In the genomic region with DNA sequence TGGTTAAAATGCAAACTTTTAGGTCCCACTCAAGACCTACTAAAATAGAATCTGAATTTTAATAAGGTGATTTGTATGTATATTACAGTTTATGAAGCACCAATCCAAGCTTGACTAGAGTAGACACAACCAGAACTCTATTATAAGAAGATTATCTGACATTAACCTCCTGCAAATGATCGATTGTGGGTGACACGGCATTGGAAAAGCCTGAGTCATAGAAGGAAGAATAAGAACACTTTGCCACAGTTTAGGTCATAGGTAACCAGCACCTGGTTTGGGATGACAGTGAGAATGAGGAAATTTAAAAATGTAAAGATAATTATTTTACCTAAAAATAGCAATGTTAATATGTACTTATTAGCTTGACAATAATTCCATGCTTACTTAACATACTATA, we compare ENCODE assay signal across 21 cellular contexts. TPM values are rescaled to one million over a fixed set of nuclear protein-coding genes. Genes with fewer than 3 reads are reported as not detected.
"Had no signal": no experiment of that assay in that cellular context is flagged by ENCODE, and none has a peak within 500 bp of the region (broad histone marks: within the 10 kb centered on the region; RNA-seq: fewer than 3 reads in every experiment).

No MANE protein-coding gene starts in this region.

- ATAC-seq: activated CD4-positive, CD25-positive, alpha-beta regulatory T cell treated with anti-CD3 and anti-CD28 coated beads, Interleukin-2, amount 50 U/mL, for 24 hours; activated CD8-positive, alpha-beta T cell treated with anti-CD3 and anti-CD28 coated beads for 36 hours; body of pancreas; Right ventricle myocardium inferior; SK-N-SH treated with all-trans-retinoic acid at 6 μM for 48 hours had no signal

- H3K4me3 ChIP-seq: body of pancreas, SJSA1 had no signal

- H3K9me3 Mint-ChIP-seq: activated CD8-positive, alpha-beta T cell treated with anti-CD3 and anti-CD28 coated beads for 36 hours; activated naive CD4-positive, alpha-beta T cell treated with anti-CD3 and anti-CD28 coated beads, Interleukin-2, amount 50 U/mL, for 24 hours; T-helper 1 cell treated with Interleukin-12 subunit alpha and Interleukin-12 subunit beta and Interleukin-4 antibody, amounts not matched to agents 30 μg/mL and 1 μg/mL, for 36 hours had no signal

- H3K36me3 ChIP-seq: SJSA1 had no signal

- H3K9me3 ChIP-seq: body of pancreas, SJSA1 had no signal

- H3K4me1 Mint-ChIP-seq: activated naive CD4-positive, alpha-beta T cell treated with anti-CD3 and anti-CD28 coated beads, Interleukin-2, amount 50 U/mL, for 24 hours; central memory CD8-positive, alpha-beta T cell had no signal

- H3K27me3 Mint-ChIP-seq: activated CD8-positive, alpha-beta T cell treated with anti-CD3 and anti-CD28 coated beads for 36 hours; activated naive CD4-positive, alpha-beta T cell treated with anti-CD3 and anti-CD28 coated beads, Interleukin-2, amount 50 U/mL, for 24 hours; central memory CD8-positive, alpha-beta T cell had no signal

- H3K27me3 ChIP-seq: body of pancreas, SJSA1 had no signal

- H3K36me3 Mint-ChIP-seq: activated naive CD4-positive, alpha-beta T cell treated with anti-CD3 and anti-CD28 coated beads, Interleukin-2, amount 50 U/mL, for 24 hours had no signal

- H3K27ac Mint-ChIP-seq: activated CD8-positive, alpha-beta T cell treated with anti-CD3 and anti-CD28 coated beads for 36 hours; activated naive CD4-positive, alpha-beta T cell treated with anti-CD3 and anti-CD28 coated beads, Interleukin-2, amount 50 U/mL, for 24 hours; T-helper 1 cell treated with Interleukin-12 subunit alpha and Interleukin-12 subunit beta and Interleukin-4 antibody, amounts not matched to agents 30 μg/mL and 1 μg/mL, for 36 hours had no signal

- H3K4me3 Mint-ChIP-seq: activated CD8-positive, alpha-beta T cell treated with anti-CD3 and anti-CD28 coated beads for 36 hours; activated naive CD4-positive, alpha-beta T cell treated with anti-CD3 and anti-CD28 coated beads, Interleukin-2, amount 50 U/mL, for 24 hours; central memory CD8-positive, alpha-beta T cell; T-helper 1 cell treated with Interleukin-12 subunit alpha and Interleukin-12 subunit beta and Interleukin-4 antibody, amounts not matched to agents 30 μg/mL and 1 μg/mL, for 36 hours had no signal

- DNase-seq: activated CD4-positive, alpha-beta T cell treated with anti-CD3 and anti-CD28 coated beads for 4 hours; activated CD8-positive, alpha-beta memory T cell treated with anti-CD3 and anti-CD28 coated beads, Interleukin-2, amount 50 U/mL, for 48 hours; activated CD8-positive, alpha-beta T cell treated with anti-CD3 and anti-CD28 coated beads for 36 hours; activated naive CD4-positive, alpha-beta T cell; activated T-cell treated with anti-CD3 and anti-CD28 coated beads, Interleukin-2, amount 50 U/mL, for 1 hour; aorta; body of pancreas; NCI-H1105 treated with DMSO at 0.1 percent for 48 hours; NCI-H1436 treated with DMSO at 0.1 percent for 48 hours; NCI-H187; NCI-H2081; NCI-H510A treated with DMSO at 0.1 percent for 48 hours; NCI-H69; SW 1271 had no signal

- H3K27ac ChIP-seq: SJSA1 had no signal

RNA-seq across cellular contexts. Expression of a gene that starts 15.2 kb away (rescaled TPM):
- total RNA-seq: activated CD8-positive, alpha-beta T cell treated with anti-CD3 and anti-CD28 coated beads for 36 hours had no signal
